7 cellular contexts compared by ENCODE assay signal in genomic region chr2:218291934-218292699, GRCh38. TPM values are rescaled to one million over a fixed set of nuclear protein-coding genes. Genes with fewer than 3 reads are reported as not detected.
DNase-seq lines count a peak whose midpoint lies in the region; ATAC-seq, FAIRE-seq and TF ChIP-seq lines count a peak whose summit lies in the region.

TSS of gene TMBIM1 (minus strand) at chr2:218292503. CDS start at chr2:218282141, 10,362 bp downstream.

- TF ChIP-seq CTCF in endothelial cell of umbilical vein (IDR thresholded peaks at IDR 0.05; ENCODE audit: extremely low read depth in 1 of 2, insufficient read depth in 1 of 2, low read depth in 1 of 2, low read length in 2 of 2) (peak; percentile 61 to 97), mucosa of descending colon (IDR thresholded peaks at IDR 0.05) (peak; percentile 88)

- BruUV-seq in endothelial cell of umbilical vein (replicated peaks; lab: Mats Ljungman, UMichigan): TSS peak; percentile 22

- dilution Hi-C loops in endothelial cell of umbilical vein (cut with MboI; ENCODE audit: extremely low pct_ligation_motif_present, low sequenced_read_pairs): no loop called here

- no peak for FAIRE-seq in endothelial cell of umbilical vein (lab: Jason Lieb, UNC)

- H3K79me2 ChIP-seq in endothelial cell of umbilical vein (ENCODE audit: control insufficient read depth, insufficient read depth, low read length): peaks cover 42% of the 10 kb centered on the region

- peak; percentile 68 for TF ChIP-seq POLR2A in endothelial cell of umbilical vein (IDR thresholded peaks at IDR 0.05; ENCODE audit: low read depth, low read length)

- no peaks in the 10 kb centered on the region for H3K9me1 ChIP-seq in endothelial cell of umbilical vein (replicated peaks; ENCODE audit: control insufficient read depth, extremely low read depth, insufficient read depth, low read length)

- POLR2A ChIA-PET in endothelial cell of umbilical vein (lab: Charles Lee): interaction anchor here (0.8 kb wide), 1 partner anchor 9 kb away, joined by 4 read pairs; no protein-coding TSS in a partner anchor

- H3K27me3 ChIP-seq in endothelial cell of umbilical vein (ENCODE audit: control insufficient read depth in 2 of 2, insufficient read depth in 2 of 2, low read length in 2 of 2): no peaks in the 10 kb centered on the region

- ATAC-seq in GM18502 (IDR thresholded peaks at IDR 0.05; ENCODE audit: poor library complexity, unreplicated experiment) (peak; percentile 84), HG02759 (IDR thresholded peaks at IDR 0.05; ENCODE audit: unreplicated experiment) (peak; percentile 78), mucosa of descending colon (peak; percentile 81)

- CTCF ChIA-PET in endothelial cell of umbilical vein (lab: Charles Lee): interaction anchor here (0.6 to 3.5 kb wide), 9 partner anchors 10 to 104 kb away, joined by 3 to 51 read pairs (median 4); partner anchors contain the start of genes AAMP, CATIP and PNKD

- peak within 1 kb of the TSS; percentile 77 for H3K9ac ChIP-seq in endothelial cell of umbilical vein (replicated peaks; ENCODE audit: extremely low read depth, insufficient read depth, low read length)

- no peaks in the 10 kb centered on the region for H4K20me1 ChIP-seq in endothelial cell of umbilical vein (replicated peaks; ENCODE audit: control insufficient read depth, extremely low read depth, insufficient read depth, low read length)

- H3K4me1 ChIP-seq in endothelial cell of umbilical vein (ENCODE audit: control insufficient read depth, extremely low read depth, insufficient read depth, low read length) (peaks cover 65% of the 10 kb centered on the region), mucosa of descending colon (ENCODE audit: low read depth) (peaks cover 61% of the 10 kb centered on the region)

- H3K36me3 ChIP-seq in endothelial cell of umbilical vein (ENCODE audit: control insufficient read depth in 2 of 2, extremely low read depth in 1 of 2, insufficient read depth in 2 of 2, low read length in 2 of 2) (no peaks in the 10 kb centered on the region), mucosa of descending colon (ENCODE audit: low read depth) (no peaks in the 10 kb centered on the region)

- intact Hi-C loops in endothelial cell of umbilical vein (cut with micrococcal nuclease): loop anchor here (1.0 to 2.0 kb wide), 3 partner anchors 20 to 104 kb away; partner anchors contain the start of gene CATIP
- intact Hi-C loops in mucosa of descending colon (cut with DNase I, micrococcal nuclease): loop anchor here in 1 of 2 donors (5.0 kb wide), 1 partner anchor 110 kb away; no protein-coding TSS in a partner anchor

- H3K4me2 ChIP-seq in endothelial cell of umbilical vein (ENCODE audit: insufficient read depth, low read length): peak within 1 kb of the TSS; percentile 84

- H3K4me3 ChIP-seq in endothelial cell of umbilical vein (replicated peaks in 1 of 3; ENCODE audit: insufficient read depth in 1 of 3, low read depth in 1 of 3, low read length in 3 of 3) (peak within 1 kb of the TSS; percentile 69 to 79 (median 74)), mucosa of descending colon (peak within 1 kb of the TSS; percentile 68)

- H3K27ac ChIP-seq in endothelial cell of umbilical vein (ENCODE audit: insufficient read depth, low read depth, low read length): peak within 1 kb of the TSS; percentile 63

- peak within 1 kb of the TSS; percentile 59 for H2AFZ ChIP-seq in endothelial cell of umbilical vein (ENCODE audit: low read depth, low read length)

- no peaks in the 10 kb centered on the region for H3K9me3 ChIP-seq in endothelial cell of umbilical vein (replicated peaks; ENCODE audit: control insufficient read depth, insufficient read depth, low read length)
- no peaks in the 10 kb centered on the region for H3K9me3 ChIP-seq in mucosa of descending colon

- DNase-seq in NCI-H69 (lab: John Stamatoyannopoulos, UW) (peak; percentile 64), endothelial cell of umbilical vein (ENCODE audit: low read depth, low spot score) (peak; percentile 69), mucosa of descending colon (peak; percentile 87 to 90 (median 89))
- peak; percentile 80 for DNase-seq in activated CD8-positive, alpha-beta memory T cell treated with anti-CD3 and anti-CD28 coated beads, Interleukin-2, amount 50 U/mL, for 4 hours
- peak; percentile 67 for DNase-seq in stimulated activated CD8-positive, alpha-beta memory T cell treated with anti-CD3 and anti-CD28 coated beads, Interleukin-4, amount 100 ng/mL, for 24 hours (ENCODE audit: low read depth)

TF ChIP-seq in endothelial cell of umbilical vein, 7 proteins besides CTCF, POLR2A, EP300 and RAD21:
- TF ChIP-seq POLR2AphosphoS5 (IDR thresholded peaks at IDR 0.05; ENCODE audit: insufficient read depth, low read depth, low read length) (peak; percentile 85), EZH2 (IDR thresholded peaks at IDR 0.05; ENCODE audit: borderline replicate concordance, low read depth, low read length, severe bottlenecking) (no peak)

RNA-seq across cellular contexts. Expression of gene TMBIM1, which starts in this region (rescaled TPM):
- total RNA-seq in endothelial cell of umbilical vein: 141 and 159 TPM in 2 replicates
- 229 and 243 TPM in 2 replicates for polyA plus RNA-seq in endothelial cell of umbilical vein
- 146 and 160 TPM in 2 replicates for polyA plus RNA-seq in endothelial cell of umbilical vein (2011; cell fraction: cytosol; rRNA removed)
- 128 and 161 TPM in 2 replicates for polyA plus RNA-seq in endothelial cell of umbilical vein (2011; cell fraction: nucleus; rRNA removed)
- polyA plus RNA-seq in endothelial cell of umbilical vein (2012): 198 and 248 TPM in 2 replicates
- polyA minus RNA-seq in endothelial cell of umbilical vein: 226 and 287 TPM in 2 replicates
- polyA minus RNA-seq in endothelial cell of umbilical vein (2011; cell fraction: cytosol; rRNA and poly(A)+ RNA removed): 8.9 TPM
- 44.2 and 57.5 TPM in 2 replicates for polyA minus RNA-seq in endothelial cell of umbilical vein (2011; cell fraction: nucleus; rRNA and poly(A)+ RNA removed)
- total RNA-seq in mucosa of descending colon: 100 to 1,000 TPM; 201 to 464 (median 319) TPM

Comparison
In these comparisons a context has a peak if more than half of its experiments do, and no peak if none do; other contexts are left out.
1. Peak in every context shown above with its lines: DNase-seq, ATAC-seq, H3K4me3 ChIP-seq and H3K27ac ChIP-seq.